11 cellular contexts compared by ENCODE assay signal in the genomic region with DNA sequence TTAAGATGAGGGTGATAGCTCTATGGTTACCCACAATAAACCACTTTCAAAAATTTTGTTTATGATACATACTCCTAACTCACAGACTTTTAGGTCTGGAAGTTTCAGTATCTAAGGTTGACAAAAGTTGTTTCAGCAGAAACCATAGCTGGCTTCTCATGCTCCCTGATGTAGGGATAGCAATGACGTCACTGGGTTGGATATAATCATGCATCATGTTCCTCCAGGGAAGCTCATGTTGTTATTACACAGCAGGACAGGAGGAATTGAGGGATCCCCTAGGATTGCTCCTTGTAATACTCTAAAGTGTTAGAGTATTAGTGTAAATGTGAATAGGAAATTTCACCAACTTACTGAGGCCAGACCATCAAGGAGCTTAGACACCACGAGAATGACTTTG. TPM values are rescaled to one million over a fixed set of nuclear protein-coding genes. Genes with fewer than 3 reads are reported as not detected.
A peak's percentile ranks its signal among the peaks of the same experiment; 100 is the strongest.
DNase-seq lines count a peak whose midpoint lies in the region; TF ChIP-seq lines count a peak whose summit lies in the region.
"Had no signal": no experiment of that assay in that cellular context is flagged by ENCODE, and none has a peak within 500 bp of the region (broad histone marks: within the 10 kb centered on the region; RNA-seq: fewer than 3 reads in every experiment).

No MANE protein-coding gene starts in this region.

- H3K27me3 ChIP-seq in left ventricle myocardium inferior (ENCODE audit: low read depth) (no peaks in the 10 kb centered on the region), smooth muscle cell (ENCODE audit: low read depth) (no peaks in the 10 kb centered on the region), MM.1S (replicated peaks; ENCODE audit: insufficient read depth, low read length) (no peaks in the 10 kb centered on the region)
- H3K27me3 ChIP-seq: adrenal gland had no signal

- WGBS in smooth muscle cell (ENCODE audit: low lambda C conversion rate): 72% methylated on average over 2 of the region's 2 CpGs

- no peak overlapping the region for H3K4me3 ChIP-seq in HEK293 (ENCODE audit: low read depth, low read length)
- no peak overlapping the region for H3K4me3 ChIP-seq in astrocyte of the spinal cord (ENCODE audit: low read depth, low read length)
- H3K4me3 ChIP-seq in left ventricle myocardium inferior: no peak overlapping the region
- H3K4me3 ChIP-seq in smooth muscle cell: no peak overlapping the region
- no peak overlapping the region for H3K4me3 ChIP-seq in MM.1S (ENCODE audit: low read length)
- H3K4me3 ChIP-seq: adrenal gland, GM12878 had no signal

- intact Hi-C loops in left ventricle myocardium inferior (cut with micrococcal nuclease): no loop called here

- POLR2A ChIA-PET in HEK293 (lab: Yijun Ruan, JAX): no interaction called here

- H3K9ac ChIP-seq in smooth muscle cell (ENCODE audit: low read depth) (no peak overlapping the region), MM.1S (ENCODE audit: low read length) (no peak overlapping the region)

- DNase-seq in astrocyte of the spinal cord (ENCODE audit: low read depth, low spot score): peak; percentile 10
- no peak for DNase-seq in left ventricle myocardium inferior
- DNase-seq in smooth muscle cell (lab: John Stamatoyannopoulos, UW; ENCODE audit: unreplicated experiment): no peak
- DNase-seq in AG08396 (ENCODE audit: low spot score): no peak
- DNase-seq in NCI-H526 (lab: John Stamatoyannopoulos, UW): no peak
- DNase-seq in MM.1S: no peak
- DNase-seq: activated CD4-positive, CD25-positive, alpha-beta regulatory T cell treated with anti-CD3 and anti-CD28 coated beads, Interleukin-2, amount 50 U/mL, for 72 hours; adrenal gland; substantia nigra had no signal

- H2AFZ ChIP-seq in smooth muscle cell (ENCODE audit: low read depth) (no peak overlapping the region), MM.1S (ENCODE audit: low read length) (no peak overlapping the region)

- no peak overlapping the region for H3K27ac ChIP-seq in HEK293 (ENCODE audit: extremely low read depth, low read depth, low read length)
- H3K27ac ChIP-seq in left ventricle myocardium inferior (replicated peaks): peak overlapping the region; percentile 18
- H3K27ac ChIP-seq in smooth muscle cell (ENCODE audit: low read depth): peak overlapping the region; percentile 44
- no peak overlapping the region for H3K27ac ChIP-seq in MM.1S (ENCODE audit: low read length)
- H3K27ac ChIP-seq: adrenal gland had no signal

- TF ChIP-seq CTCF in HEK293 (tag by site-specific recombination; IDR thresholded peaks at IDR 0.05): no peak
- TF ChIP-seq CTCF in astrocyte of the spinal cord (IDR thresholded peaks at IDR 0.05; ENCODE audit: low read depth, low read length): no peak
- no peak for TF ChIP-seq CTCF in left ventricle myocardium inferior (IDR thresholded peaks at IDR 0.05; ENCODE audit: borderline replicate concordance)
- TF ChIP-seq CTCF in smooth muscle cell (IDR thresholded peaks at IDR 0.05; ENCODE audit: borderline replicate concordance, insufficient read depth, poor library complexity, severe bottlenecking): no peak
- TF ChIP-seq CTCF in MM.1S (IDR thresholded peaks at IDR 0.05; ENCODE audit: low read length): no peak

- no peaks in the 10 kb centered on the region for H3F3A ChIP-seq in smooth muscle cell (ENCODE audit: low read depth)
- H3F3A ChIP-seq in MM.1S (ENCODE audit: insufficient read depth, low read length): no peaks in the 10 kb centered on the region

- in situ Hi-C loops in astrocyte of the spinal cord (cut with HindIII; ENCODE audit: low sequenced_read_pairs): no loop called here

- no peak overlapping the region for H3K4me2 ChIP-seq in smooth muscle cell
- no peak overlapping the region for H3K4me2 ChIP-seq in MM.1S (ENCODE audit: low read depth, low read length)

- H3K9me3 ChIP-seq in HEK293 (ENCODE audit: control insufficient read depth, insufficient read depth, low read depth, low read length) (no peaks in the 10 kb centered on the region), left ventricle myocardium inferior (replicated peaks) (no peaks in the 10 kb centered on the region), smooth muscle cell (replicated peaks; ENCODE audit: low read depth) (no peaks in the 10 kb centered on the region), MM.1S (replicated peaks; ENCODE audit: insufficient read depth, low read length) (no peaks in the 10 kb centered on the region)
- H3K9me3 ChIP-seq: adrenal gland had no signal

- H3K9me2 ChIP-seq in MM.1S (replicated peaks; ENCODE audit: insufficient read depth, low read length): no peaks in the 10 kb centered on the region

- H4K20me1 ChIP-seq in smooth muscle cell (ENCODE audit: low read depth) (no peaks in the 10 kb centered on the region), MM.1S (ENCODE audit: insufficient read depth, low read length) (no peaks in the 10 kb centered on the region)

- CTCF ChIA-PET in HEK293 (lab: Yijun Ruan, JAX): interaction anchor here (0.6 to 2.0 kb wide), 4 partner anchors 8 to 554 kb away, joined by 3 to 14 read pairs (median 3); no protein-coding TSS in a partner anchor

- H3K36me3 ChIP-seq in HEK293 (ENCODE audit: control insufficient read depth in 2 of 2, insufficient read depth in 1 of 2, low read length in 2 of 2) (no peaks in the 10 kb centered on the region), left ventricle myocardium inferior (peaks cover 21% of the 10 kb centered on the region), smooth muscle cell (ENCODE audit: low read depth) (no peaks in the 10 kb centered on the region), MM.1S (replicated peaks; ENCODE audit: insufficient read depth, low read length) (no peaks in the 10 kb centered on the region)

- H3K79me2 ChIP-seq in smooth muscle cell (ENCODE audit: low read depth) (no peaks in the 10 kb centered on the region), MM.1S (ENCODE audit: low read length) (no peaks in the 10 kb centered on the region)

- no peaks in the 10 kb centered on the region for H3K4me1 ChIP-seq in HEK293 (ENCODE audit: control insufficient read depth, insufficient read depth, low read length)
- H3K4me1 ChIP-seq in left ventricle myocardium inferior: no peaks in the 10 kb centered on the region
- H3K4me1 ChIP-seq in smooth muscle cell (ENCODE audit: low read depth): no peaks in the 10 kb centered on the region
- H3K4me1 ChIP-seq in MM.1S (ENCODE audit: low read length): no peaks in the 10 kb centered on the region
- H3K4me1 ChIP-seq: adrenal gland had no signal

TF ChIP-seq in HEK293, 187 proteins besides CTCF, POLR2A, EP300 and RAD21:
- TF ChIP-seq, protein P1, sequence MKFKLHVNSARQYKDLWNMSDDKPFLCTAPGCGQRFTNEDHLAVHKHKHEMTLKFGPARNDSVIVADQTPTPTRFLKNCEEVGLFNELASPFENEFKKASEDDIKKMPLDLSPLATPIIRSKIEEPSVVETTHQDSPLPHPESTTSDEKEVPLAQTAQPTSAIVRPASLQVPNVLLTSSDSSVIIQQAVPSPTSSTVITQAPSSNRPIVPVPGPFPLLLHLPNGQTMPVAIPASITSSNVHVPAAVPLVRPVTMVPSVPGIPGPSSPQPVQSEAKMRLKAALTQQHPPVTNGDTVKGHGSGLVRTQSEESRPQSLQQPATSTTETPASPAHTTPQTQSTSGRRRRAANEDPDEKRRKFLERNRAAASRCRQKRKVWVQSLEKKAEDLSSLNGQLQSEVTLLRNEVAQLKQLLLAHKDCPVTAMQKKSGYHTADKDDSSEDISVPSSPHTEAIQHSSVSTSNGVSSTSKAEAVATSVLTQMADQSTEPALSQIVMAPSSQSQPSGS (tag by site-specific recombination; IDR thresholded peaks at IDR 0.05; ENCODE audit: low read depth): peak; percentile 87
- TF ChIP-seq ZBTB17 (tag by site-specific recombination; IDR thresholded peaks at IDR 0.05) (no peak), ZIC2 (tag by site-specific recombination; IDR thresholded peaks at IDR 0.05) (peak; percentile 33; the same call in 1 of the 2 replicates), ZNF629 (tag by site-specific recombination; IDR thresholded peaks at IDR 0.05) (0 out of 2 replicates have a peak, but pooled peaks have one; percentile 23)

RNA-seq across cellular contexts. Expression of a gene that starts 23.6 kb away (rescaled TPM):
- total RNA-seq in left ventricle myocardium inferior (21.3 TPM), smooth muscle cell (0.40 TPM in 1 of 2 replicates, not detected in the other)
- polyA plus RNA-seq in smooth muscle cell: 0.24 TPM in 1 of 2 replicates, not detected in the other

Comparison
In these comparisons a context has a peak if more than half of its experiments do, and no peak if none do; other contexts are left out.
1. H3K27ac ChIP-seq: peak in left ventricle myocardium inferior (single experiment) and smooth muscle cell (single experiment); none in HEK293 (single experiment) and MM.1S (single experiment).
2. RNA of a gene that starts 23.6 kb away (total RNA-seq): 21.3 TPM in left ventricle myocardium inferior (single experiment); 0.40 TPM in smooth muscle cell; every median in the first group is over 10 times any median in the second.